2 cellular contexts compared by ENCODE assay signal in the genomic region with DNA sequence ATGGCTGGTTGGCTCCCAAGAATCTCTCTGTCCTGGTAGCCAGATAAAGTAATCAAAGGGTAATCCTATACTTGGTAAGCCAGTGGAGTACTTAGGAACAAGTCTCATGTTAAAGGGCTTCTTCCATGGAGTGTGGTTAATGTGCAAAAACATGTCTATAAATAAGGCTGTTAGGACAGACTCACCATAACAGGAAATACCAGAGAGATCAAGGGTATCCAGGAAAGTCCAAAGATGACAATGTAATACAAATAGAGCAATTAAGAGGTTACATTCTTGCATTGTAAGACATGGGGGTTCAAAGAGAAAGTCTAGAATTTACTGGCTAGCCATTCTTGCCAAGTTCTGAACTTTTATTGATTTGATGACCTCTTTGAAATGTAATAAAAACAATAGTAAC.
TF ChIP-seq lines count a peak whose summit lies in the region.

No MANE protein-coding gene starts in this region.

TF ChIP-seq in IMR-90, 13 proteins besides CTCF, POLR2A, EP300 and RAD21:
- TF ChIP-seq NFE2L2 (IDR thresholded peaks at IDR 0.05; ENCODE audit: low read depth, low read length) (no peak; the same call in 1 of the 2 replicates), CEBPB (IDR thresholded peaks at IDR 0.05; ENCODE audit: low read depth, low read length) (no peak), MXI1 (IDR thresholded peaks at IDR 0.05; ENCODE audit: borderline replicate concordance, low read depth, low read length) (no peak), CHD1 (IDR thresholded peaks at IDR 0.05; ENCODE audit: low read depth, low read length) (no peak), SMC3 (IDR thresholded peaks at IDR 0.05; ENCODE audit: low read depth, low read length) (no peak), MAFK (IDR thresholded peaks at IDR 0.05; ENCODE audit: low read depth, low read length) (no peak), BHLHE40 (IDR thresholded peaks at IDR 0.05; ENCODE audit: low read depth, low read length) (no peak), RFX5 (IDR thresholded peaks at IDR 0.05; ENCODE audit: low read depth, low read length) (no peak), FOS (IDR thresholded peaks at IDR 0.05; ENCODE audit: low read depth, low read length) (no peak), USF2 (IDR thresholded peaks at IDR 0.05; ENCODE audit: low read depth, low read length) (no peak), MAZ (IDR thresholded peaks at IDR 0.05; ENCODE audit: borderline replicate concordance, low read depth, low read length) (no peak), RCOR1 (IDR thresholded peaks at IDR 0.05; ENCODE audit: insufficient replicate concordance, low read length) (no peak)
- TF ChIP-seq, protein P1, sequence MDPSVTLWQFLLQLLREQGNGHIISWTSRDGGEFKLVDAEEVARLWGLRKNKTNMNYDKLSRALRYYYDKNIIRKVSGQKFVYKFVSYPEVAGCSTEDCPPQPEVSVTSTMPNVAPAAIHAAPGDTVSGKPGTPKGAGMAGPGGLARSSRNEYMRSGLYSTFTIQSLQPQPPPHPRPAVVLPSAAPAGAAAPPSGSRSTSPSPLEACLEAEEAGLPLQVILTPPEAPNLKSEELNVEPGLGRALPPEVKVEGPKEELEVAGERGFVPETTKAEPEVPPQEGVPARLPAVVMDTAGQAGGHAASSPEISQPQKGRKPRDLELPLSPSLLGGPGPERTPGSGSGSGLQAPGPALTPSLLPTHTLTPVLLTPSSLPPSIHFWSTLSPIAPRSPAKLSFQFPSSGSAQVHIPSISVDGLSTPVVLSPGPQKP (IDR thresholded peaks at IDR 0.05; ENCODE audit: borderline replicate concordance, low read depth, low read length) = no peak

TF ChIP-seq in liver, 16 proteins besides CTCF, POLR2A, EP300 and RAD21:
- TF ChIP-seq ZBTB33 (IDR thresholded peaks at IDR 0.05) = no peak
- TF ChIP-seq, protein P2, sequence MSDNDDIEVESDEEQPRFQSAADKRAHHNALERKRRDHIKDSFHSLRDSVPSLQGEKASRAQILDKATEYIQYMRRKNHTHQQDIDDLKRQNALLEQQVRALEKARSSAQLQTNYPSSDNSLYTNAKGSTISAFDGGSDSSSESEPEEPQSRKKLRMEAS (IDR thresholded peaks at IDR 0.05) = no peak
- TF ChIP-seq RXRA (IDR thresholded peaks at IDR 0.05) = peak; percentile 23 to 40
- TF ChIP-seq GABPA (IDR thresholded peaks at IDR 0.05 in 1 of 2, conservative IDR thresholded peaks at IDR 0.05 in 1 of 2) = no peak
- TF ChIP-seq HNF4A (conservative IDR thresholded peaks at IDR 0.05) = peak; percentile 48 to 60
- TF ChIP-seq, protein P3, sequence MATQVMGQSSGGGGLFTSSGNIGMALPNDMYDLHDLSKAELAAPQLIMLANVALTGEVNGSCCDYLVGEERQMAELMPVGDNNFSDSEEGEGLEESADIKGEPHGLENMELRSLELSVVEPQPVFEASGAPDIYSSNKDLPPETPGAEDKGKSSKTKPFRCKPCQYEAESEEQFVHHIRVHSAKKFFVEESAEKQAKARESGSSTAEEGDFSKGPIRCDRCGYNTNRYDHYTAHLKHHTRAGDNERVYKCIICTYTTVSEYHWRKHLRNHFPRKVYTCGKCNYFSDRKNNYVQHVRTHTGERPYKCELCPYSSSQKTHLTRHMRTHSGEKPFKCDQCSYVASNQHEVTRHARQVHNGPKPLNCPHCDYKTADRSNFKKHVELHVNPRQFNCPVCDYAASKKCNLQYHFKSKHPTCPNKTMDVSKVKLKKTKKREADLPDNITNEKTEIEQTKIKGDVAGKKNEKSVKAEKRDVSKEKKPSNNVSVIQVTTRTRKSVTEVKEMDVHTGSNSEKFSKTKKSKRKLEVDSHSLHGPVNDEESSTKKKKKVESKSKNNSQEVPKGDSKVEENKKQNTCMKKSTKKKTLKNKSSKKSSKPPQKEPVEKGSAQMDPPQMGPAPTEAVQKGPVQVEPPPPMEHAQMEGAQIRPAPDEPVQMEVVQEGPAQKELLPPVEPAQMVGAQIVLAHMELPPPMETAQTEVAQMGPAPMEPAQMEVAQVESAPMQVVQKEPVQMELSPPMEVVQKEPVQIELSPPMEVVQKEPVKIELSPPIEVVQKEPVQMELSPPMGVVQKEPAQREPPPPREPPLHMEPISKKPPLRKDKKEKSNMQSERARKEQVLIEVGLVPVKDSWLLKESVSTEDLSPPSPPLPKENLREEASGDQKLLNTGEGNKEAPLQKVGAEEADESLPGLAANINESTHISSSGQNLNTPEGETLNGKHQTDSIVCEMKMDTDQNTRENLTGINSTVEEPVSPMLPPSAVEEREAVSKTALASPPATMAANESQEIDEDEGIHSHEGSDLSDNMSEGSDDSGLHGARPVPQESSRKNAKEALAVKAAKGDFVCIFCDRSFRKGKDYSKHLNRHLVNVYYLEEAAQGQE (IDR thresholded peaks at IDR 0.05) = no peak
- TF ChIP-seq SP1 (IDR thresholded peaks at IDR 0.05) = peak; percentile 34
- TF ChIP-seq HNF4G (IDR thresholded peaks at IDR 0.05) = no peak
- TF ChIP-seq YY1 (IDR thresholded peaks at IDR 0.05) = no peak
